In genomic region chr20:44885392-44886275, GRCh38 we compare ENCODE assay signal across 1 cellular context.
TF ChIP-seq lines count a peak whose summit lies in the region.

YWHAB (plus strand) TSS chr20:44885705; CDS start chr20:44901534, 15,829 bp downstream.

TF ChIP-seq in HepG2, 621 proteins besides CTCF, POLR2A, EP300 and RAD21 (continued from another document and continues in another):
- TF ChIP-seq, protein P1, sequence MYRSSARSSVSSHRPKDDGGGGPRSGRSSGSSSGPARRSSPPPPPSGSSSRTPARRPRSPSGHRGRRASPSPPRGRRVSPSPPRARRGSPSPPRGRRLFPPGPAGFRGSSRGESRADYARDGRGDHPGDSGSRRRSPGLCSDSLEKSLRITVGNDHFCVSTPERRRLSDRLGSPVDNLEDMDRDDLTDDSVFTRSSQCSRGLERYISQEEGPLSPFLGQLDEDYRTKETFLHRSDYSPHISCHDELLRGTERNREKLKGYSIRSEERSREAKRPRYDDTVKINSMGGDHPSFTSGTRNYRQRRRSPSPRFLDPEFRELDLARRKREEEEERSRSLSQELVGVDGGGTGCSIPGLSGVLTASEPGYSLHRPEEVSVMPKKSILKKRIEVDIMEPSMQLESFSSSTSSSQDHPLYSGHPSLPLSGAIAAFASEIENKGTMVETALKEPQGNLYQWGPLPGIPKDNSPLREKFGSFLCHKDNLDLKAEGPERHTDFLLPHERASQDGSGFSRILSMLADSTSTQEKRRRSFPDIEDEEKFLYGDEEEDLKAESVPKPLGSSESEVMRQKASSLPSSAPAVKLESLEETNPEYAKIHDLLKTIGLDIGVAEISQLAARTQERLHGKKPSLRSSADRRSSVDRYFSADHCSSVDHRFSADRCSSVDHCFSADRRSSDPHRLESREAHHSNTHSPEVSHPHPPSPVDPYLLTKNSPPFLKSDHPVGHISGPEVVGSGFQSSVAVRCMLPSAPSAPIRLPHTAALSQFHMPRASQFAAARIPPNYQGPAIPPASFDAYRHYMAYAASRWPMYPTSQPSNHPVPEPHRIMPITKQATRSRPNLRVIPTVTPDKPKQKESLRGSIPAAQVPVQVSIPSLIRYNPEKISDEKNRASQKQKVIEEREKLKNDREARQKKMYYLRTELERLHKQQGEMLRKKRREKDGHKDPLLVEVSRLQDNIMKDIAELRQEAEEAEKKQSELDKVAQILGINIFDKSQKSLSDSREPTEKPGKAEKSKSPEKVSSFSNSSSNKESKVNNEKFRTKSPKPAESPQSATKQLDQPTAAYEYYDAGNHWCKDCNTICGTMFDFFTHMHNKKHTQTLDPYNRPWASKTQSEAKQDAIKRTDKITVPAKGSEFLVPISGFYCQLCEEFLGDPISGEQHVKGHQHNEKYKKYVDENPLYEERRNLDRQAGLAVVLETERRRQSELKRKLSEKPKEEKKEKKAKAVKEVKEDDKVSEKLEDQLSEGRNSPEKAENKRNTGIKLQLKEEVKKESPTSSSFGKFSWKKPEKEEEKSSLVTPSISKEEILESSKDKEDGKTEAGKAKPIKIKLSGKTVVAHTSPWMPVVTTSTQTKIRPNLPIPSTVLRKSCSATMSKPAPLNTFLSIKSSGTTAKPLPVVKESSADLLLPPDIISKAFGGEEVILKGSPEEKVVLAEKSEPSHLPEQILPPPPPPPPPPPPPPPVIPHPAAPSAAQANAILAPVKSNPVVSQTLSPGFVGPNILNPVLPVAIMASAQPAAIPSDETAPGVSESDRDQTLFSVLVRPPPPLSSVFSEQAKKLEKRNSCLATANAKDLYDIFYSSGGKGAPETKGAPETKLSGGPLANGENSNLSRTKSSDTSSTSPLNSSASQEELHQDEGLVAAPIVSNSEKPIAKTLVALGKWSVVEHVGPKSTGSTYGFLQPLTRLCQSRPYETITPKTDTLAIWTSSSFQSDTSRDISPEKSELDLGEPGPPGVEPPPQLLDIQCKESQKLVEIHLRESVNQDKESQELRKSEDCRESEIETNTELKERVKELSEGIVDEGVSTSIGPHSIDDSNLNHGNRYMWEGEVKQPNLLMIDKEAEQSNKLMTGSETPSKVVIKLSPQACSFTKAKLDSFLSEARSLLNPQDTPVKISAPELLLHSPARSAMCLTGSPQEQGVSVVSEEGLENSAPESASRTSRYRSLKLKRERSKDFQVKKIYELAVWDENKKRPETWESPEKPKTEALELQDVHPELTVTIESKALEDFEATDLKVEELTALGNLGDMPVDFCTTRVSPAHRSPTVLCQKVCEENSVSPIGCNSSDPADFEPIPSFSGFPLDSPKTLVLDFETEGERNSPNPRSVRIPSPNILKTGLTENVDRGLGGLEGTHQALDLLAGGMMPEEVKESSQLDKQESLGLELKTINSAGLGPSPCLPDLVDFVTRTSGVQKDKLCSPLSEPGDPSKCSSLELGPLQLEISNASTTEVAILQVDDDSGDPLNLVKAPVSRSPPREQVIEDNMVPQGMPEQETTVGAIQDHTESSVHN (CRISPR knock-in tag; IDR thresholded peaks at IDR 0.05) = no peak; the same call in 1 of the 2 replicates
- TF ChIP-seq GTF3A (CRISPR knock-in tag; conservative IDR thresholded peaks at IDR 0.05) = no peak
- TF ChIP-seq, protein P2, sequence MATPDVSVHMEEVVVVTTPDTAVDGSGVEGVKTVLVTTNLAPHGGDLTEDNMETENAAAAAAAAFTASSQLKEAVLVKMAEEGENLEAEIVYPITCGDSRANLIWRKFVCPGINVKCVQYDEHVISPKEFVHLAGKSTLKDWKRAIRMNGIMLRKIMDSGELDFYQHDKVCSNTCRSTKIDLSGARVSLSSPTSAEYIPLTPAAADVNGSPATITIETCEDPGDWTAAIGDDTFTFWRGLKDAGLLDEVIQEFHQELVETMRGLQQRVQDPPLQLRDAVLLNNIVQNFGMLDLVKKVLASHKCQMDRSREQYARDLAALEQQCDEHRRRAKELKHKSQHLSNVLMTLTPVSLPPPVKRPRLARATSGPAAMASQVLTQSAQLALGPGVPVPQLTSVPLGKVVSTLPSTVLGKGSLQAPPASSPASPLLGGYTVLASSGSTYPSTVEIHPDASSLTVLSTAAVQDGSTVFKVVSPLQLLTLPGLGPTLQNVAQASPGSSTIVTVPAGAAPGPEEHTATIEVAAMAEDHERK (CRISPR knock-in tag; IDR thresholded peaks at IDR 0.05; ENCODE audit: low read depth) = 0 out of 2 replicates have a peak, but pooled peaks have one; percentile 58
- TF ChIP-seq, protein P3, sequence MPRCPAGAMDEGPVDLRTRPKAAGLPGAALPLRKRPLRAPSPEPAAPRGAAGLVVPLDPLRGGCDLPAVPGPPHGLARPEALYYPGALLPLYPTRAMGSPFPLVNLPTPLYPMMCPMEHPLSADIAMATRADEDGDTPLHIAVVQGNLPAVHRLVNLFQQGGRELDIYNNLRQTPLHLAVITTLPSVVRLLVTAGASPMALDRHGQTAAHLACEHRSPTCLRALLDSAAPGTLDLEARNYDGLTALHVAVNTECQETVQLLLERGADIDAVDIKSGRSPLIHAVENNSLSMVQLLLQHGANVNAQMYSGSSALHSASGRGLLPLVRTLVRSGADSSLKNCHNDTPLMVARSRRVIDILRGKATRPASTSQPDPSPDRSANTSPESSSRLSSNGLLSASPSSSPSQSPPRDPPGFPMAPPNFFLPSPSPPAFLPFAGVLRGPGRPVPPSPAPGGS (CRISPR knock-in tag; IDR thresholded peaks at IDR 0.05) = peak; percentile 81
- peak; percentile 91 for TF ChIP-seq ZNF567 (CRISPR knock-in tag; IDR thresholded peaks at IDR 0.05; ENCODE audit: borderline replicate concordance)
- peak; percentile 99 for TF ChIP-seq ZNF264 (CRISPR knock-in tag; IDR thresholded peaks at IDR 0.05)
- TF ChIP-seq PRDM15 (CRISPR knock-in tag; IDR thresholded peaks at IDR 0.05) = no peak; the same call in 1 of the 2 replicates
- TF ChIP-seq, protein P4, sequence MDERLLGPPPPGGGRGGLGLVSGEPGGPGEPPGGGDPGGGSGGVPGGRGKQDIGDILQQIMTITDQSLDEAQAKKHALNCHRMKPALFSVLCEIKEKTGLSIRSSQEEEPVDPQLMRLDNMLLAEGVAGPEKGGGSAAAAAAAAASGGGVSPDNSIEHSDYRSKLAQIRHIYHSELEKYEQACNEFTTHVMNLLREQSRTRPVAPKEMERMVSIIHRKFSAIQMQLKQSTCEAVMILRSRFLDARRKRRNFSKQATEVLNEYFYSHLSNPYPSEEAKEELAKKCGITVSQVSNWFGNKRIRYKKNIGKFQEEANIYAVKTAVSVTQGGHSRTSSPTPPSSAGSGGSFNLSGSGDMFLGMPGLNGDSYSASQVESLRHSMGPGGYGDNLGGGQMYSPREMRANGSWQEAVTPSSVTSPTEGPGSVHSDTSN (CRISPR knock-in tag; IDR thresholded peaks at IDR 0.05) = no peak
- TF ChIP-seq SMAD9 (CRISPR knock-in tag; IDR thresholded peaks at IDR 0.05) = no peak
- TF ChIP-seq SMC3 (IDR thresholded peaks at IDR 0.05; ENCODE audit: low read length) = no peak
- TF ChIP-seq MAFF (IDR thresholded peaks at IDR 0.05; ENCODE audit: low read depth, low read length) = no peak
- TF ChIP-seq ZNF503 (CRISPR knock-in tag; IDR thresholded peaks at IDR 0.05) = peak; percentile 60; the same call in 1 of the 2 replicates
- peak; percentile 86 for TF ChIP-seq MXI1 (IDR thresholded peaks at IDR 0.05; ENCODE audit: borderline replicate concordance, low read depth, low read length)
- no peak for TF ChIP-seq ZNF577 (CRISPR knock-in tag; IDR thresholded peaks at IDR 0.05; ENCODE audit: borderline replicate concordance, low read depth)
- TF ChIP-seq ZFP37 (CRISPR knock-in tag; IDR thresholded peaks at IDR 0.05; ENCODE audit: borderline replicate concordance) = no peak
- peak; percentile 22; the same call in 1 of the 2 replicates for TF ChIP-seq ZFP82 (CRISPR knock-in tag; IDR thresholded peaks at IDR 0.05; ENCODE audit: borderline replicate concordance)
- peak; percentile 97 for TF ChIP-seq ZNF749 (CRISPR knock-in tag; IDR thresholded peaks at IDR 0.05; ENCODE audit: borderline replicate concordance)
- peak; percentile 94 for TF ChIP-seq ZSCAN25 (CRISPR knock-in tag; IDR thresholded peaks at IDR 0.05)
- no peak for TF ChIP-seq FOXO4 (CRISPR knock-in tag; conservative IDR thresholded peaks at IDR 0.05)
- TF ChIP-seq FIP1L1 (IDR thresholded peaks at IDR 0.05; ENCODE audit: borderline replicate concordance, insufficient read depth, low read depth, low read length) = no peak
- no peak; the same call in 1 of the 2 replicates for TF ChIP-seq ZBTB26 (CRISPR knock-in tag; IDR thresholded peaks at IDR 0.05; ENCODE audit: borderline replicate concordance)
- no peak for TF ChIP-seq ATAD3A (CRISPR knock-in tag; IDR thresholded peaks at IDR 0.05)
- TF ChIP-seq FOXA3 (CRISPR knock-in tag; IDR thresholded peaks at IDR 0.05) = peak; percentile 61
- TF ChIP-seq, protein P5, sequence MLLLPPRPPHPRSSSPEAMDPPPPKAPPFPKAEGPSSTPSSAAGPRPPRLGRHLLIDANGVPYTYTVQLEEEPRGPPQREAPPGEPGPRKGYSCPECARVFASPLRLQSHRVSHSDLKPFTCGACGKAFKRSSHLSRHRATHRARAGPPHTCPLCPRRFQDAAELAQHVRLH (CRISPR knock-in tag; IDR thresholded peaks at IDR 0.05; ENCODE audit: borderline replicate concordance, low read depth) = 0 out of 2 replicates have a peak, but pooled peaks have one; percentile 93
- TF ChIP-seq KLF12 (CRISPR knock-in tag; IDR thresholded peaks at IDR 0.05; ENCODE audit: borderline replicate concordance) = peak; percentile 96
- peak; percentile 93; the same call in 1 of the 2 replicates for TF ChIP-seq MIER3 (CRISPR knock-in tag; IDR thresholded peaks at IDR 0.05; ENCODE audit: borderline replicate concordance)
- no peak for TF ChIP-seq ZNF547 (CRISPR knock-in tag; IDR thresholded peaks at IDR 0.05)
- TF ChIP-seq, protein P6, sequence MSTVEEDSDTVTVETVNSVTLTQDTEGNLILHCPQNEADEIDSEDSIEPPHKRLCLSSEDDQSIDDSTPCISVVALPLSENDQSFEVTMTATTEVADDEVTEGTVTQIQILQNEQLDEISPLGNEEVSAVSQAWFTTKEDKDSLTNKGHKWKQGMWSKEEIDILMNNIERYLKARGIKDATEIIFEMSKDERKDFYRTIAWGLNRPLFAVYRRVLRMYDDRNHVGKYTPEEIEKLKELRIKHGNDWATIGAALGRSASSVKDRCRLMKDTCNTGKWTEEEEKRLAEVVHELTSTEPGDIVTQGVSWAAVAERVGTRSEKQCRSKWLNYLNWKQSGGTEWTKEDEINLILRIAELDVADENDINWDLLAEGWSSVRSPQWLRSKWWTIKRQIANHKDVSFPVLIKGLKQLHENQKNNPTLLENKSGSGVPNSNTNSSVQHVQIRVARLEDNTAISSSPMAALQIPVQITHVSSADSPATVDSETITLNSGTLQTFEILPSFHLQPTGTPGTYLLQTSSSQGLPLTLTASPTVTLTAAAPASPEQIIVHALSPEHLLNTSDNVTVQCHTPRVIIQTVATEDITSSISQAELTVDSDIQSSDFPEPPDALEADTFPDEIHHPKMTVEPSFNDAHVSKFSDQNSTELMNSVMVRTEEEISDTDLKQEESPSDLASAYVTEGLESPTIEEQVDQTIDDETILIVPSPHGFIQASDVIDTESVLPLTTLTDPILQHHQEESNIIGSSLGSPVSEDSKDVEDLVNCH (CRISPR knock-in tag; IDR thresholded peaks at IDR 0.05) = no peak
- peak; percentile 72 for TF ChIP-seq NR2C2 (CRISPR knock-in tag; IDR thresholded peaks at IDR 0.05; ENCODE audit: borderline replicate concordance)
